25 cellular contexts compared by ENCODE assay signal in the genomic region with DNA sequence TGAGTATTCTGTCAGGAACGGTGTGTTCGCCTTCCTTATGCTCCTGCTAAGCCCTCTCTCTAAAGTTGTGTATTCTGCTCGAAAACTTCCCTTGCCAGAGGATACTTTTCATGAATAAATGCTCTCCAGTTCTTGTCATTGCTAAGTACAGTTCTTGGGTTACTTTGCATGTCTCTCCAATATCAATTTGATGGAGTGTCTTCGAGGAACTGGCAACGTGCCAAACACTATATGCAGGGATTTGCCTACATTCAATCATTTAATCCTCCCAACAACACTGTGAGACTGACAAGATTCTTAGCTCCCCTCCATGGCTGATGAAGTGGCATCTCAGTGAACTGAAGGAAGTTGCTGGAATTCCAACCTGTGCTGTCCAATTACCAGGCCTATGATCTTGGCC. TPM values are rescaled to one million over a fixed set of nuclear protein-coding genes. Genes with fewer than 3 reads are reported as not detected.
DNase-seq lines count a peak whose midpoint lies in the region; ATAC-seq, FAIRE-seq and TF ChIP-seq lines count a peak whose summit lies in the region.
"Had no signal": no experiment of that assay in that cellular context is flagged by ENCODE, and none has a peak within 500 bp of the region (broad histone marks: within the 10 kb centered on the region; RNA-seq: fewer than 3 reads in every experiment).

No MANE protein-coding gene starts in this region.

- no peak overlapping the region for H2BK20ac ChIP-seq in IMR-90 (ENCODE audit: low read depth, low read length)

- no peak overlapping the region for H2AK9ac ChIP-seq in IMR-90 (replicated peaks; ENCODE audit: low read depth, low read length, poor library complexity)

- 0 out of 2 replicates have a peak overlapping the region, but pooled peaks have one; percentile 4 for H3K4ac ChIP-seq in IMR-90 (ENCODE audit: low read depth, low read length)

- TF ChIP-seq RAD21 in HepG2 (CRISPR knock-in tag; IDR thresholded peaks at IDR 0.05), result no peak
- TF ChIP-seq RAD21 in IMR-90 (IDR thresholded peaks at IDR 0.05; ENCODE audit: low read length), result no peak
- TF ChIP-seq RAD21 in K562 (CRISPR knock-in tag; conservative IDR thresholded peaks at IDR 0.05 in 1 of 2, IDR thresholded peaks at IDR 0.05 in 1 of 2), result peak in 1 of 2 experiments; percentile 17; a peak in 1 of 4 replicates

- H3K36me3 ChIP-seq in HepG2 (replicated peaks in 1 of 2; ENCODE audit: control insufficient read depth in 1 of 2, insufficient read depth in 2 of 2, low read length in 2 of 2) (no peaks in the 10 kb centered on the region), right lobe of liver (no peaks in the 10 kb centered on the region), IMR-90 (ENCODE audit: control insufficient read depth, insufficient read depth, low read length) (no peaks in the 10 kb centered on the region), K562 (ENCODE audit: control insufficient read depth, insufficient read depth, low read length) (no peaks in the 10 kb centered on the region), neutrophil (no peaks in the 10 kb centered on the region)
- H3K36me3 ChIP-seq: BE2C, Peyer's patch had no signal

- no peak overlapping the region for H4K91ac ChIP-seq in IMR-90 (ENCODE audit: insufficient read depth, low read depth, low read length)

- H2AFZ ChIP-seq in HepG2 (ENCODE audit: low read length) (no peak overlapping the region), IMR-90 (replicated peaks; ENCODE audit: low read length, poor library complexity) (no peak overlapping the region), K562 (ENCODE audit: low read depth, low read length) (no peak overlapping the region)

- no peak overlapping the region for H2BK5ac ChIP-seq in IMR-90 (ENCODE audit: low read depth, low read length, poor library complexity, severe bottlenecking)

- no peak overlapping the region for H3K56ac ChIP-seq in IMR-90 (ENCODE audit: extremely low read depth, insufficient read depth, low read length)

- H3K14ac ChIP-seq in IMR-90 (replicated peaks; ENCODE audit: low read depth, low read length), result 0 out of 2 replicates have a peak overlapping the region, but pooled peaks have one; percentile 15

- no peak overlapping the region for H2BK15ac ChIP-seq in IMR-90 (ENCODE audit: low read depth, low read length)

- CTCF ChIA-PET in HepG2 (lab: Yijun Ruan, JAX; ENCODE audit: low intra/inter-chr PET ratio, low total read pairs) (no interaction called here), IMR-90 (lab: Yijun Ruan, JAX) (no interaction called here), K562 (lab: Yijun Ruan, JAX; ENCODE audit: low intra/inter-chr PET ratio) (interaction anchor here (0.6 to 0.7 kb wide), 2 partner anchors 15 to 826 kb away, joined by 3 read pairs; no protein-coding TSS in a partner anchor)

- no TSS peak for BruUV-seq in HepG2 (replicated peaks; lab: Mats Ljungman, UMichigan)
- no TSS peak for BruUV-seq in IMR-90 (replicated peaks; lab: Mats Ljungman, UMichigan)
- no TSS peak for BruUV-seq in K562 (replicated peaks; lab: Mats Ljungman, UMichigan)

- TF ChIP-seq POLR2A in HepG2 (IDR thresholded peaks at IDR 0.05; ENCODE audit: insufficient read depth in 1 of 2, low read depth in 2 of 2, low read length in 2 of 2), result no peak
- TF ChIP-seq POLR2A in right lobe of liver (IDR thresholded peaks at IDR 0.05), result no peak
- TF ChIP-seq POLR2A in IMR-90 (IDR thresholded peaks at IDR 0.05; ENCODE audit: low read depth, low read length), result no peak
- TF ChIP-seq POLR2A in K562 (conservative IDR thresholded peaks at IDR 0.05), result no peak

- intact Hi-C loops in HepG2 (cut with micrococcal nuclease; ENCODE audit: unreplicated experiment), result no loop called here
- intact Hi-C loops in right lobe of liver (cut with DNase I), result no loop called here
- intact Hi-C loops in IMR-90 (cut with micrococcal nuclease), result no loop called here
- intact Hi-C loops in K562 (cut with micrococcal nuclease), result no loop called here

- H4K8ac ChIP-seq in IMR-90 (ENCODE audit: low read depth in 2 of 2, low read length in 2 of 2), result no peak overlapping the region

- TF ChIP-seq EP300 in HepG2 (IDR thresholded peaks at IDR 0.05; ENCODE audit: low read depth in 2 of 2, low read length in 2 of 2) (no peak), HepG2 (CRISPR knock-in tag; IDR thresholded peaks at IDR 0.05; ENCODE audit: borderline replicate concordance) (no peak), K562 (IDR thresholded peaks at IDR 0.05; ENCODE audit: low read length) (no peak)

- H3K23ac ChIP-seq in IMR-90 (ENCODE audit: low read depth, low read length), result no peak overlapping the region

- WGBS in HepG2 (ENCODE audit: low lambda C conversion rate), result 15% methylated on average over 5 of the region's 5 CpGs
- 31% methylated on average over 5 of the region's 5 CpGs for WGBS in right lobe of liver (ENCODE audit: insufficient coverage, low coverage, low lambda C conversion rate, missing lambda C conversion rate)
- WGBS in IMR-90 (ENCODE audit: extremely low coverage in 2 of 2, insufficient read length in 1 of 2), 2 experiments, result 60% methylated on average over 1 of the region's 5 CpGs; no CpG with 5 or more reads in 1 of the 2 experiments
- 6% methylated on average over 5 of the region's 5 CpGs for WGBS in K562 (ENCODE audit: insufficient coverage, low coverage, missing lambda C conversion rate)

- no peak for ATAC-seq in HepG2
- no peak for ATAC-seq in right lobe of liver
- no peak for ATAC-seq in IMR-90 (ENCODE audit: low read depth)
- no peak for ATAC-seq in K562
- ATAC-seq: GM12878, HCT116 had no signal

- H3K18ac ChIP-seq in IMR-90 (ENCODE audit: low read depth, low read length), result no peak overlapping the region

- FAIRE-seq in HepG2 (lab: Jason Lieb, UNC), result no peak
- FAIRE-seq in K562 (lab: Jason Lieb, UNC), result no peak
- FAIRE-seq: GM12878, H1 had no signal

- H3K4me3 ChIP-seq in HepG2 (replicated peaks in 1 of 3; ENCODE audit: insufficient read depth in 1 of 3, low read depth in 2 of 3, low read length in 3 of 3) (no peak overlapping the region), right lobe of liver (no peak overlapping the region), IMR-90 (ENCODE audit: insufficient read depth, low read depth, low read length) (no peak overlapping the region), K562 (no peak overlapping the region), neutrophil (ENCODE audit: low read depth in 1 of 2, low read length in 1 of 2) (no peak overlapping the region)
- H3K4me3 ChIP-seq: GM12878, Peyer's patch, SK-N-MC had no signal

- H3K9me3 ChIP-seq in HepG2 (ENCODE audit: low read length), result no peaks in the 10 kb centered on the region
- H3K9me3 ChIP-seq in right lobe of liver, result no peaks in the 10 kb centered on the region
- no peaks in the 10 kb centered on the region for H3K9me3 ChIP-seq in IMR-90 (ENCODE audit: control insufficient read depth, insufficient read depth, low read length)
- H3K9me3 ChIP-seq in K562 (replicated peaks; ENCODE audit: control insufficient read depth, insufficient read depth, low read depth, low read length), result no peaks in the 10 kb centered on the region
- H3K9me3 ChIP-seq in neutrophil, result no peaks in the 10 kb centered on the region
- H3K9me3 ChIP-seq: BE2C, Peyer's patch had no signal

- H2AK5ac ChIP-seq in IMR-90 (ENCODE audit: low read depth, low read length), result no peak overlapping the region

- dilution Hi-C loops in IMR-90 (cut with HindIII; ENCODE audit: low sequenced_read_pairs, unreplicated experiment), result no loop called here

- no peak for TF ChIP-seq CTCF in HepG2 (CRISPR knock-in tag; IDR thresholded peaks at IDR 0.05)
- TF ChIP-seq CTCF in right lobe of liver (IDR thresholded peaks at IDR 0.05), result no peak
- no peak for TF ChIP-seq CTCF in IMR-90 (conservative IDR thresholded peaks at IDR 0.05; ENCODE audit: low read depth, low read length)
- no peak for TF ChIP-seq CTCF in K562 (IDR thresholded peaks at IDR 0.05 in 2 of 3, conservative IDR thresholded peaks at IDR 0.05 in 1 of 3; ENCODE audit: insufficient read depth in 2 of 3, low read depth in 1 of 3, low read length in 3 of 3)
- no peak for TF ChIP-seq CTCF in neutrophil (IDR thresholded peaks at IDR 0.05)

- POLR2A ChIA-PET in HepG2 (lab: Yijun Ruan, JAX), result no interaction called here
- POLR2A ChIA-PET in IMR-90 (lab: Charles Lee; ENCODE audit: unreplicated experiment), result no interaction called here
- POLR2A ChIA-PET in K562 (lab: Yijun Ruan, JAX), result interaction anchor here (0.7 to 1.5 kb wide), 3 partner anchors 8 to 38 kb away, joined by 3 read pairs; no protein-coding TSS in a partner anchor

- peaks cover 7% of the 10 kb centered on the region for H3K9me1 ChIP-seq in IMR-90 (ENCODE audit: insufficient read depth, low read length)
- H3K9me1 ChIP-seq in K562 (ENCODE audit: control insufficient read depth, insufficient read depth, low read length), result no peaks in the 10 kb centered on the region

- no peak overlapping the region for H3K4me2 ChIP-seq in HepG2 (ENCODE audit: low read depth, low read length)
- no peak overlapping the region for H3K4me2 ChIP-seq in IMR-90 (ENCODE audit: low read depth, low read length)
- no peak overlapping the region for H3K4me2 ChIP-seq in K562 (ENCODE audit: insufficient read depth, low read length)

- DNase-seq in HepG2 (ENCODE audit: low spot score) (no peak), right lobe of liver (no peak), IMR-90 (no peak), K562 (ENCODE audit: extremely low read depth in 1 of 4, low spot score in 3 of 4) (no peak), hippocampal formation (lab: John Stamatoyannopoulos, UW) (no peak), T-helper 1 cell (no peak), NOMO-1 treated with DMSO at 0.1 percent for 48 hours (lab: John Stamatoyannopoulos, UW; ENCODE audit: unreplicated experiment) (no peak)
- DNase-seq: BE2C; CD8-positive, alpha-beta memory T cell; GDM1; NCI-H1092 treated with DMSO at 0.1 percent for 48 hours; NCI-H1436; NCI-H187; NCI-H2081 treated with DMSO at 0.1 percent for 48 hours; NCI-H446 treated with DMSO at 0.1 percent for 48 hours; NCI-H69; OCI-M1; Peyer's patch; SIG-M5; T-helper 2 cell had no signal

- H3K79me1 ChIP-seq in IMR-90 (ENCODE audit: low read depth in 1 of 2, low read length in 2 of 2), result no peaks in the 10 kb centered on the region

- no peak overlapping the region for H4K5ac ChIP-seq in IMR-90 (ENCODE audit: low read depth, low read length)

- in situ Hi-C loops in HepG2 (cut with HindIII; ENCODE audit: extremely low pct_ligation_motif_present, low pct_unique_long_range_greater_than_20kb), result no loop called here
- in situ Hi-C loops in IMR-90 (cut with MboI; ENCODE audit: low sequenced_read_pairs), result no loop called here
- in situ Hi-C loops in K562 (cut with MboI), result no loop called here

- H4K20me1 ChIP-seq in HepG2 (ENCODE audit: insufficient read depth, low read length) (no peaks in the 10 kb centered on the region), IMR-90 (ENCODE audit: insufficient read depth, low read length) (no peaks in the 10 kb centered on the region), K562 (replicated peaks; ENCODE audit: control insufficient read depth, insufficient read depth, low read length) (no peaks in the 10 kb centered on the region)

- H3K79me2 ChIP-seq in HepG2 (ENCODE audit: insufficient read depth, low read length), result no peaks in the 10 kb centered on the region
- no peaks in the 10 kb centered on the region for H3K79me2 ChIP-seq in K562 (ENCODE audit: control insufficient read depth, insufficient read depth, low read length)

- H3K4me1 ChIP-seq in HepG2 (ENCODE audit: insufficient read depth, low read length) (no peaks in the 10 kb centered on the region), right lobe of liver (no peaks in the 10 kb centered on the region), IMR-90 (ENCODE audit: control insufficient read depth, insufficient read depth, low read length) (peaks cover 3% of the 10 kb centered on the region), K562 (replicated peaks in 1 of 2; ENCODE audit: control insufficient read depth in 2 of 2, insufficient read depth in 2 of 2, low read length in 2 of 2) (peaks cover 0 to 2% of the 10 kb centered on the region in 2 experiments; a peak in 2 of 5 replicates), neutrophil (ENCODE audit: control insufficient read depth in 1 of 2, insufficient read depth in 1 of 2, low read depth in 1 of 2, low read length in 1 of 2) (peaks cover 0 to 6% of the 10 kb centered on the region in 2 experiments)
- H3K4me1 ChIP-seq: BE2C, Peyer's patch had no signal

- no peak overlapping the region for H2BK120ac ChIP-seq in IMR-90 (ENCODE audit: low read depth, low read length)

- H3K9ac ChIP-seq in HepG2 (ENCODE audit: insufficient read depth, low read depth, low read length), result no peak overlapping the region
- H3K9ac ChIP-seq in IMR-90 (ENCODE audit: low read depth, low read length), result no peak overlapping the region
- H3K9ac ChIP-seq in K562 (ENCODE audit: insufficient read depth in 1 of 2, low read depth in 2 of 2, low read length in 2 of 2), result no peak overlapping the region

- H3K27ac ChIP-seq in HepG2 (ENCODE audit: extremely low read length, insufficient read depth, low read length), result no peak overlapping the region
- no peak overlapping the region for H3K27ac ChIP-seq in right lobe of liver
- H3K27ac ChIP-seq in IMR-90 (ENCODE audit: insufficient read depth, low read length), result no peak overlapping the region
- H3K27ac ChIP-seq in K562 (ENCODE audit: extremely low read depth, low read depth, low read length), result no peak overlapping the region
- peak overlapping the region; percentile 7 for H3K27ac ChIP-seq in neutrophil
- H3K27ac ChIP-seq: Peyer's patch, SK-N-MC had no signal

- H3K27me3 ChIP-seq in HepG2 (ENCODE audit: control insufficient read depth in 1 of 2, insufficient read depth in 2 of 2, low read length in 2 of 2) (peaks cover 0 to 10% of the 10 kb centered on the region in 2 experiments; a peak in 1 of 5 replicates), right lobe of liver (no peaks in the 10 kb centered on the region), IMR-90 (ENCODE audit: control insufficient read depth, insufficient read depth, low read length) (no peaks in the 10 kb centered on the region), K562 (ENCODE audit: control insufficient read depth in 2 of 2, insufficient read depth in 2 of 2, low read length in 2 of 2) (0 out of 5 replicates have a peak, but pooled peaks cover 2 to 13% of the 10 kb centered on the region in 2 experiments), neutrophil (no peaks in the 10 kb centered on the region)
- H3K27me3 ChIP-seq: BE2C, Peyer's patch had no signal

RNA-seq across cellular contexts. Expression of a gene that starts 19.7 kb away (rescaled TPM):
- total RNA-seq in HepG2 (2016; rRNA removed; fragmentation: Illumina TruSeq; extraction: Trizol), result 0.14 and 0.31 TPM in 2 replicates
- total RNA-seq in HepG2 (2016; cell fraction: cytosol; rRNA removed; fragmentation: Illumina TruSeq; extraction: Trizol; ENCODE audit: low read depth), result not detected in 2 replicates
- total RNA-seq in HepG2 (2016; cell fraction: insoluble cytoplasmic fraction; rRNA removed; fragmentation: Illumina TruSeq; extraction: Trizol), result 0.15 TPM in 2 replicates
- total RNA-seq in HepG2 (2016; cell fraction: membrane; rRNA removed; fragmentation: Illumina TruSeq; extraction: Trizol), result not detected in 2 replicates
- not detected in 2 replicates for total RNA-seq in HepG2 (2016; cell fraction: nucleus; rRNA removed; fragmentation: Illumina TruSeq; extraction: Trizol)
- polyA plus RNA-seq in HepG2 (2011; rRNA removed), result 0.04 and 0.25 TPM in 2 replicates
- polyA plus RNA-seq in HepG2 (2011; cell fraction: cytosol; rRNA removed), result 0.05 and 0.15 TPM in 2 replicates
- polyA plus RNA-seq in HepG2 (2011; cell fraction: nucleus; rRNA removed), result 0.08 and 0.17 TPM in 2 replicates
- polyA plus RNA-seq in HepG2 (2012), result 0.07 and 0.31 TPM in 2 replicates
- polyA plus RNA-seq in HepG2 (2016; cell fraction: cytosol; fragmentation: Illumina TruSeq; extraction: Trizol; ENCODE audit: low read depth), result not detected in 2 replicates
- not detected in 2 replicates for polyA plus RNA-seq in HepG2 (2016; cell fraction: insoluble cytoplasmic fraction; fragmentation: Illumina TruSeq; extraction: Trizol; ENCODE audit: low read depth)
- polyA plus RNA-seq in HepG2 (2016; cell fraction: membrane; fragmentation: Illumina TruSeq; extraction: Trizol; ENCODE audit: low read depth), result not detected in 2 replicates
- 0.33 TPM in 1 of 2 replicates, not detected in the other for polyA plus RNA-seq in HepG2 (2016; cell fraction: nucleus; fragmentation: Illumina TruSeq; extraction: Trizol; ENCODE audit: insufficient read depth, low read depth)
- polyA minus RNA-seq in HepG2 (2011; rRNA and poly(A)+ RNA removed; ENCODE audit: low replicate concordance), result 0.44 and 0.89 TPM in 2 replicates
- polyA minus RNA-seq in HepG2 (2011; cell fraction: cytosol; rRNA and poly(A)+ RNA removed), result not detected in 2 replicates
- 0.25 and 0.77 TPM in 2 replicates for polyA minus RNA-seq in HepG2 (2011; cell fraction: nucleus; rRNA and poly(A)+ RNA removed)
- total RNA-seq in right lobe of liver, result 10 to 100 TPM in 3 of 6 experiments, 1 to 10 TPM in 3; 2.9 to 14.8 (median 8.9) TPM
- 35.0 and 37.5 TPM in 2 replicates for total RNA-seq in IMR-90 (2012; rRNA removed)
- 21.3 and 23.1 TPM in 2 replicates for polyA plus RNA-seq in IMR-90 (2012; rRNA removed)
- polyA plus RNA-seq in IMR-90 (2012; cell fraction: cytosol; rRNA removed), result 17.6 and 30.1 TPM in 2 replicates
- polyA plus RNA-seq in IMR-90 (2012; cell fraction: nucleus; rRNA removed; ENCODE audit: low replicate concordance), result 26.7 and 30.7 TPM in 2 replicates
- 0.42 TPM in 1 of 2 replicates, not detected in the other for total RNA-seq in K562 (2011; cell fraction: chromatin; rRNA removed; ENCODE audit: low replicate concordance)
- total RNA-seq in K562 (2011; cell fraction: nucleolus; rRNA removed), result 0.13 and 0.17 TPM in 2 replicates
- 0.31 TPM in 1 of 2 replicates, not detected in the other for total RNA-seq in K562 (2011; cell fraction: nucleoplasm; rRNA removed)
- total RNA-seq in K562 (2014; rRNA removed), result 0.12 TPM in 1 of 2 replicates, not detected in the other
- 0.04 and 0.10 TPM in 2 replicates for total RNA-seq in K562 (2014; rRNA removed; fragmentation: Illumina TruSeq; extraction: Trizol)
- not detected in 2 replicates for total RNA-seq in K562 (2015; rRNA removed; fragmentation: Illumina TruSeq; extraction: Trizol)
- total RNA-seq in K562 (2021), result 0.22 and 0.24 TPM in 2 replicates
- 0.05 TPM in 1 of 2 replicates, not detected in the other for polyA plus RNA-seq in K562 (2011; rRNA removed)
- polyA plus RNA-seq in K562 (2011; cell fraction: cytosol; rRNA removed), result 0.03 and 0.19 TPM in 2 replicates
- 0.34 TPM in 1 of 2 replicates, not detected in the other for polyA plus RNA-seq in K562 (2011; cell fraction: nucleus; rRNA removed)
- 0.07 and 0.16 TPM in 2 replicates for polyA plus RNA-seq in K562 (2012)
- 0.03 and 0.06 TPM in 2 replicates for polyA plus RNA-seq in K562 (2014; fragmentation: Illumina TruSeq; extraction: Trizol)
- under 1 TPM in 1 of 2 experiments, not detected in 1; 0.03 TPM for polyA plus RNA-seq in K562 (2014; fragmentation: Nextera tagmentation; extraction: Ambion mirVana)
- 0.08 TPM in 1 of 2 replicates, not detected in the other for polyA plus RNA-seq in K562 (2014; rRNA removed)
- polyA minus RNA-seq in K562 (2011; rRNA and poly(A)+ RNA removed), result 0.04 and 0.06 TPM in 2 replicates
- polyA minus RNA-seq in K562 (2011; cell fraction: cytosol; rRNA and poly(A)+ RNA removed), result not detected in 2 replicates
- 0.27 TPM in 1 of 2 replicates, not detected in the other for polyA minus RNA-seq in K562 (2011; cell fraction: nucleus; rRNA and poly(A)+ RNA removed)
